In genomic region chr3:83877909-83878308, GRCh38 we compare ENCODE assay signal across 16 cellular contexts.
"Had no signal": no experiment of that assay in that cellular context is flagged by ENCODE, and none has a peak within 500 bp of the region (broad histone marks: within the 10 kb centered on the region; RNA-seq: fewer than 3 reads in every experiment).

No MANE protein-coding gene starts in this region.

- H3K27me3 ChIP-seq: body of pancreas, upper lobe of right lung had no signal

- H3K9me3 ChIP-seq: body of pancreas, thoracic aorta, upper lobe of right lung had no signal

- ATAC-seq: activated naive CD4-positive, alpha-beta T cell treated with anti-CD3 and anti-CD28 coated beads, Interleukin-2, amount 50 U/mL, for 72 hours; activated T-cell treated with anti-CD3 and anti-CD28 coated beads, Interleukin-2, amount 50 U/mL, for 72 hours; body of pancreas; left colon; natural killer cell; upper lobe of right lung had no signal

- H3K27ac ChIP-seq: body of pancreas, thoracic aorta, upper lobe of right lung had no signal

- H3K36me3 ChIP-seq: thoracic aorta, upper lobe of right lung had no signal

- DNase-seq: activated CD4-positive, alpha-beta T cell treated with anti-CD3 and anti-CD28 coated beads, Interleukin-2, amount 10 ng/mL, durations not matched to agents 7 days and 5 days; activated CD8-positive, alpha-beta memory T cell treated with anti-CD3 and anti-CD28 coated beads, Interleukin-2, amount 50 U/mL, for 48 hours; activated gamma-delta T cell; activated T-cell treated with anti-CD3 and anti-CD28 coated beads, Interleukin-2, amount 50 U/mL, for 72 hours; amniotic stem cell; body of pancreas; cortex of kidney; effector CD8-positive, alpha-beta T cell; foreskin melanocyte; left colon; mammary epithelial cell; natural killer cell; occipital lobe; upper lobe of right lung had no signal

- H3K4me1 ChIP-seq: body of pancreas, upper lobe of right lung had no signal

- H3K4me3 ChIP-seq: body of pancreas, thoracic aorta, upper lobe of right lung had no signal
